In genomic region chrX:41014776-41015175, GRCh38 we compare ENCODE assay signal across 1 cellular context.
TF ChIP-seq lines count a peak whose summit lies in the region.

No MANE protein-coding gene starts in this region.

TF ChIP-seq in A549, 52 proteins besides CTCF, POLR2A, EP300 and RAD21 (continued from another document):
- TF ChIP-seq EHF (CRISPR knock-in tag; IDR thresholded peaks at IDR 0.05) = no peak
- TF ChIP-seq TP53 (CRISPR knock-in tag; IDR thresholded peaks at IDR 0.05) = no peak
- no peak for TF ChIP-seq ZC3H11A (IDR thresholded peaks at IDR 0.05)
- TF ChIP-seq RCOR1 (IDR thresholded peaks at IDR 0.05; ENCODE audit: low read depth, low read length) = no peak
- peak; percentile 74 for TF ChIP-seq FOSL2 (IDR thresholded peaks at IDR 0.05)
- TF ChIP-seq FOSL2 (CRISPR knock-in tag; IDR thresholded peaks at IDR 0.05) = peak; percentile 81
- TF ChIP-seq HOXA7 (CRISPR knock-in tag; IDR thresholded peaks at IDR 0.05) = no peak
- TF ChIP-seq JUNB (IDR thresholded peaks at IDR 0.05) = peak; percentile 77
- no peak for TF ChIP-seq HEYL (CRISPR knock-in tag; IDR thresholded peaks at IDR 0.05)
- no peak for TF ChIP-seq CBX2 (IDR thresholded peaks at IDR 0.05; ENCODE audit: borderline replicate concordance, low read depth)
- no peak for TF ChIP-seq MAZ (IDR thresholded peaks at IDR 0.05; ENCODE audit: borderline replicate concordance, low read depth, low read length)
- no peak for TF ChIP-seq KDM1A (IDR thresholded peaks at IDR 0.05; ENCODE audit: low read depth)
- TF ChIP-seq NFE2L2 (conservative IDR thresholded peaks at IDR 0.05; ENCODE audit: low read length) = no peak
- no peak for TF ChIP-seq ESRRA (IDR thresholded peaks at IDR 0.05; ENCODE audit: borderline replicate concordance, low read length)
